ENCODE assay signal across 21 cellular contexts in the genomic region with DNA sequence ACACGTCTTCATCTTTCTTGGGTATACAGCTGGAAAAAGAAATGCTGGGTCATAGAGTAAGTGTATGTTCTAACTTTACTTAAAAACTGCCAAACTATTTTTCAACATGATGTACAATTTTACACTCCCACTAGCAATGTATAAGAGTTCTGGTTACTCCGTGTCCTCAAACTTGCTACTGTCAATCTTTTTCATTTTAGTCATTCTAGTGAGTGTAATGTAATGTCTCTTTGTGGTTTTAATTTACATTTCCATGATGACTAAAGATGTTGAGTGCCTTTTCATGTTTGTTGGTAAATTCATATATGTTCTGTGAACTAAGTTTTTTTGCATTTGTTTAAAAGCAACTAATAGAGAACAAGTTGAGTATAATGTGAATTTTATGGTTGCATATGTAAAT. TPM values are rescaled to one million over a fixed set of nuclear protein-coding genes. Genes with fewer than 3 reads are reported as not detected.
DNase-seq lines count a peak whose midpoint lies in the region; ATAC-seq, FAIRE-seq and TF ChIP-seq lines count a peak whose summit lies in the region.
"Had no signal": no experiment of that assay in that cellular context is flagged by ENCODE, and none has a peak within 500 bp of the region (broad histone marks: within the 10 kb centered on the region; RNA-seq: fewer than 3 reads in every experiment).

No MANE protein-coding gene starts in this region.

- H3K27me3 ChIP-seq in SK-N-SH (ENCODE audit: insufficient read depth) = no peaks in the 10 kb centered on the region
- H3K27me3 ChIP-seq in GM12878 (replicated peaks in 1 of 2; ENCODE audit: control insufficient read depth in 2 of 2, insufficient read depth in 2 of 2, low read length in 1 of 2) = no peaks in the 10 kb centered on the region
- no peaks in the 10 kb centered on the region for H3K27me3 ChIP-seq in skeletal muscle satellite cell (ENCODE audit: control insufficient read depth, insufficient read depth, low read length)
- H3K27me3 ChIP-seq: MG63 had no signal

- 87% methylated on average over 2 of the region's 2 CpGs for WGBS in SK-N-SH (ENCODE audit: low lambda C conversion rate)
- 66% methylated on average over 2 of the region's 2 CpGs for WGBS in GM12878 (ENCODE audit: insufficient coverage, insufficient replicate concordance, low lambda C conversion rate, missing lambda C conversion rate)

- RAD21 ChIA-PET in GM12878 (lab: Charles Lee; ENCODE audit: unreplicated experiment) = no interaction called here

- H3K4me1 ChIP-seq in SK-N-SH (ENCODE audit: control insufficient read depth in 1 of 2, insufficient read depth in 2 of 2, low read depth in 1 of 2, low read length in 1 of 2) = peaks cover 0 to 9% of the 10 kb centered on the region in 2 experiments; a peak in 1 of 4 replicates
- no peaks in the 10 kb centered on the region for H3K4me1 ChIP-seq in GM12878 (ENCODE audit: control insufficient read depth, insufficient read depth, low read length)
- H3K4me1 ChIP-seq in skeletal muscle satellite cell (ENCODE audit: control insufficient read depth, insufficient read depth, low read length) = peaks cover 32% of the 10 kb centered on the region

- H4K20me1 ChIP-seq in SK-N-SH (ENCODE audit: insufficient read depth) = no peaks in the 10 kb centered on the region
- no peaks in the 10 kb centered on the region for H4K20me1 ChIP-seq in GM12878 (ENCODE audit: control insufficient read depth, insufficient read depth)

- peak overlapping the region in 1 of 2 experiments; percentile 63; a peak in 2 of 4 replicates for H3K27ac ChIP-seq in SK-N-SH (ENCODE audit: low read depth in 2 of 2, low read length in 1 of 2)
- H3K27ac ChIP-seq in GM12878 (ENCODE audit: control insufficient read depth, insufficient read depth) = no peak overlapping the region
- H3K27ac ChIP-seq: 22Rv1, KMS-11 had no signal

- TF ChIP-seq RAD21 in SK-N-SH (IDR thresholded peaks at IDR 0.05; ENCODE audit: low read length) = no peak
- no peak for TF ChIP-seq RAD21 in GM12878 (IDR thresholded peaks at IDR 0.05; ENCODE audit: insufficient read depth, low read depth, low read length)

- H3K4me3 Mint-ChIP-seq in natural killer cell treated with Interleukin-12 subunit alpha and Interleukin-12 subunit beta and Interleukin-15 and Interleukin-18, amount 100 ng/mL, for 72 hours = peak overlapping the region; percentile 34
- no peak overlapping the region for H3K4me3 Mint-ChIP-seq in natural killer cell
- H3K4me3 Mint-ChIP-seq: CD4-positive, alpha-beta memory T cell had no signal

- H3K9ac ChIP-seq in SK-N-SH (no peak overlapping the region), GM12878 (ENCODE audit: control insufficient read depth, insufficient read depth, low read length) (no peak overlapping the region), skeletal muscle satellite cell (ENCODE audit: low read depth, low read length) (no peak overlapping the region)
- H3K9ac ChIP-seq: KMS-11 had no signal

- CTCF ChIA-PET in SK-N-SH (lab: Yijun Ruan, JAX) = interaction anchor here (0.8 to 2.7 kb wide), 3 partner anchors 19 to 58 kb away, joined by 3 to 8 read pairs (median 5); no protein-coding TSS in a partner anchor
- CTCF ChIA-PET in GM12878 (lab: Yijun Ruan, JAX) = interaction anchor here (0.9 kb wide), 1 partner anchor 852 kb away, joined by 3 read pairs; no protein-coding TSS in a partner anchor

- DNase-seq in SK-N-SH (no peak), natural killer cell (no peak), GM12878 (ENCODE audit: low read depth, low spot score) (no peak), ureter (ENCODE audit: low spot score) (no peak), AG20443 (ENCODE audit: low spot score) (no peak)
- DNase-seq in natural killer cell treated with Interleukin-12 subunit alpha and Interleukin-12 subunit beta and Interleukin-15 and Interleukin-18, amount 100 ng/mL, for 72 hours (ENCODE audit: low spot score) = no peak
- DNase-seq: Calu3; CD4-positive, alpha-beta memory T cell; DMS53; MG63; NCI-H1092; NCI-H146; NCI-H2081 treated with DMSO at 0.1 percent for 48 hours; NCI-H510A treated with DMSO at 0.1 percent for 48 hours; NCI-H82 had no signal

- peak; percentile 49 for FAIRE-seq in GM12878 (lab: Jason Lieb, UNC)
- FAIRE-seq: HepG2 had no signal

- peaks cover 57% of the 10 kb centered on the region for H3K79me2 ChIP-seq in SK-N-SH (ENCODE audit: insufficient read depth)
- H3K79me2 ChIP-seq in GM12878 (ENCODE audit: control insufficient read depth, insufficient read depth, low read length) = no peaks in the 10 kb centered on the region

- POLR2A ChIA-PET in SK-N-SH (lab: Yijun Ruan, JAX) = no interaction called here
- POLR2A ChIA-PET in GM12878 (lab: Charles Lee) = no interaction called here

- H3K36me3 ChIP-seq in SK-N-SH (replicated peaks in 1 of 2; ENCODE audit: control insufficient read depth in 1 of 2, insufficient read depth in 2 of 2, low read length in 1 of 2) (peaks cover 8 to 26% of the 10 kb centered on the region in 2 experiments), GM12878 (ENCODE audit: control insufficient read depth in 2 of 2, insufficient read depth in 2 of 2, low read length in 1 of 2) (no peaks in the 10 kb centered on the region; a peak in 1 of 4 replicates), skeletal muscle satellite cell (ENCODE audit: insufficient read depth, low read length) (peaks cover 7% of the 10 kb centered on the region)

- no peak overlapping the region for H2AFZ ChIP-seq in SK-N-SH (ENCODE audit: low read depth)
- no peak overlapping the region for H2AFZ ChIP-seq in GM12878 (ENCODE audit: control insufficient read depth, low read depth, low read length)

- no peaks in the 10 kb centered on the region for H3K9me3 Mint-ChIP-seq in natural killer cell treated with Interleukin-12 subunit alpha and Interleukin-12 subunit beta and Interleukin-15 and Interleukin-18, amount 100 ng/mL, for 72 hours
- H3K9me3 Mint-ChIP-seq in natural killer cell = no peaks in the 10 kb centered on the region
- H3K9me3 Mint-ChIP-seq: CD4-positive, alpha-beta memory T cell had no signal

- in situ Hi-C loops in GM12878 (cut with MboI) = loop anchor here (25.0 kb wide), 1 partner anchor 1194 kb away; no protein-coding TSS in a partner anchor

- peaks cover 9% of the 10 kb centered on the region for H3K36me3 Mint-ChIP-seq in natural killer cell treated with Interleukin-12 subunit alpha and Interleukin-12 subunit beta and Interleukin-15 and Interleukin-18, amount 100 ng/mL, for 72 hours
- H3K36me3 Mint-ChIP-seq in natural killer cell = peaks cover 9% of the 10 kb centered on the region

- no peaks in the 10 kb centered on the region for H3K9me2 ChIP-seq in SK-N-SH

- no peaks in the 10 kb centered on the region for H3K27me3 Mint-ChIP-seq in natural killer cell treated with Interleukin-12 subunit alpha and Interleukin-12 subunit beta and Interleukin-15 and Interleukin-18, amount 100 ng/mL, for 72 hours
- no peaks in the 10 kb centered on the region for H3K27me3 Mint-ChIP-seq in natural killer cell (ENCODE audit: low read depth in 2 of 2)
- H3K27me3 Mint-ChIP-seq: CD4-positive, alpha-beta memory T cell had no signal

- BruUV-seq in GM12878 (replicated peaks; lab: Mats Ljungman, UMichigan) = no TSS peak

- H3F3A ChIP-seq in SK-N-SH (replicated peaks; ENCODE audit: insufficient read depth) = peaks cover 30% of the 10 kb centered on the region

- peaks cover 39 to 48% of the 10 kb centered on the region in 2 donors for H3K4me1 Mint-ChIP-seq in natural killer cell treated with Interleukin-12 subunit alpha and Interleukin-12 subunit beta and Interleukin-15 and Interleukin-18, amount 100 ng/mL, for 72 hours (ENCODE audit: low read depth in 2 of 2)
- H3K4me1 Mint-ChIP-seq in natural killer cell = peaks cover 39 to 56% of the 10 kb centered on the region in 2 donors

- H3K9me3 ChIP-seq in SK-N-SH (no peaks in the 10 kb centered on the region), GM12878 (replicated peaks; ENCODE audit: control insufficient read depth, insufficient read depth, low read length) (no peaks in the 10 kb centered on the region), skeletal muscle satellite cell (replicated peaks; ENCODE audit: low read length) (no peaks in the 10 kb centered on the region)
- H3K9me3 ChIP-seq: MG63 had no signal

- no peak for TF ChIP-seq EP300 in SK-N-SH (IDR thresholded peaks at IDR 0.05; ENCODE audit: borderline replicate concordance in 1 of 2, low read depth in 1 of 2, low read length in 1 of 2)
- TF ChIP-seq EP300 in GM12878 (IDR thresholded peaks at IDR 0.05; ENCODE audit: borderline replicate concordance in 1 of 2, control insufficient read depth in 1 of 2, low read depth in 2 of 2, low read length in 2 of 2) = no peak

- no peak overlapping the region for H3K4me2 ChIP-seq in SK-N-SH
- no peak overlapping the region for H3K4me2 ChIP-seq in GM12878 (ENCODE audit: control insufficient read depth, insufficient read depth)
- H3K4me2 ChIP-seq in skeletal muscle satellite cell (ENCODE audit: low read length) = peak overlapping the region; percentile 28
- H3K4me2 ChIP-seq: KMS-11 had no signal

- TF ChIP-seq POLR2A in GM12878 (IDR thresholded peaks at IDR 0.05; ENCODE audit: low read depth, low read length) = no peak

- intact Hi-C loops in natural killer cell (cut with micrococcal nuclease) = no loop called here
- intact Hi-C loops in GM12878 (cut with micrococcal nuclease; ENCODE audit: unreplicated experiment) = no loop called here

- H3K4me3 ChIP-seq in SK-N-SH (ENCODE audit: low read depth in 2 of 2, low read length in 1 of 2) (no peak overlapping the region), GM12878 (no peak overlapping the region), skeletal muscle satellite cell (ENCODE audit: low read length) (no peak overlapping the region)
- H3K4me3 ChIP-seq: MG63 had no signal

- SMC1A ChIA-PET in GM12878 (lab: Charles Lee; ENCODE audit: uncharacterized antibody, unreplicated experiment) = interaction anchor here (0.9 to 2.1 kb wide), 4 partner anchors 10 to 59 kb away, joined by 3 to 10 read pairs (median 6); no protein-coding TSS in a partner anchor

- peak overlapping the region in 1 of 2 donors; percentile 41 for H3K27ac Mint-ChIP-seq in natural killer cell treated with Interleukin-12 subunit alpha and Interleukin-12 subunit beta and Interleukin-15 and Interleukin-18, amount 100 ng/mL, for 72 hours
- no peak overlapping the region for H3K27ac Mint-ChIP-seq in natural killer cell

- TF ChIP-seq CTCF in SK-N-SH (IDR thresholded peaks at IDR 0.05) = no peak
- no peak for TF ChIP-seq CTCF in natural killer cell (IDR thresholded peaks at IDR 0.05)
- TF ChIP-seq CTCF in GM12878 (IDR thresholded peaks at IDR 0.05 in 2 of 3, conservative IDR thresholded peaks at IDR 0.05 in 1 of 3; ENCODE audit: control insufficient read depth in 2 of 3, extremely low read depth in 1 of 3, insufficient read depth in 1 of 3, low read depth in 3 of 3, low read length in 3 of 3) = no peak

- ATAC-seq in SK-N-SH treated with all-trans-retinoic acid at 6 μM for 48 hours (peak; percentile 16; the same call in 2 of the 3 replicates), natural killer cell (no peak), GM12878 (no peak)
- ATAC-seq in natural killer cell treated with Interleukin-12 subunit alpha and Interleukin-12 subunit beta and Interleukin-15 and Interleukin-18, amount 100 ng/mL, for 72 hours = peak in 1 of 2 donors; percentile 77
- ATAC-seq: HepG2, Panc1 had no signal

RNA-seq across cellular contexts. Expression of a gene that starts 43.9 kb away (rescaled TPM):
- polyA plus RNA-seq in SK-N-SH (2012; rRNA removed) (15.5 and 16.7 TPM in 2 replicates), GM12878 (2011; rRNA removed) (38.4 and 69.3 TPM in 2 replicates), GM12878 (2014; fragmentation: Illumina TruSeq; extraction: Trizol) (18.2 and 21.6 TPM in 2 replicates), GM12878 (2014; fragmentation: Nextera tagmentation; extraction: Ambion mirVana) (10 to 100 TPM; 12.9 to 17.4 TPM), GM12878 (2014; rRNA removed) (16.8 and 19.3 TPM in 2 replicates), GM12878 (2016; fragmentation: Nextera tagmentation; extraction: Ambion mirVana) (10 to 100 TPM; 50.2 to 51.8 TPM)
- 22.0 and 27.8 TPM in 2 replicates for polyA plus RNA-seq in SK-N-SH (2012; cell fraction: cytosol; rRNA removed)
- 8.9 and 15.9 TPM in 2 replicates for polyA plus RNA-seq in SK-N-SH (2012; cell fraction: nucleus; rRNA removed)
- total RNA-seq in natural killer cell treated with Interleukin-12 subunit alpha and Interleukin-12 subunit beta and Interleukin-15 and Interleukin-18, amount 100 ng/mL, for 72 hours = 10 to 100 TPM; 41.4 to 59.7 TPM
- total RNA-seq in natural killer cell (10 to 100 TPM; 27.5 to 39.0 (median 35.4) TPM), GM12878 (2014; rRNA removed) (28.6 and 31.7 TPM in 2 replicates), GM12878 (2014; rRNA removed; fragmentation: Illumina TruSeq; extraction: Trizol) (25.7 and 26.3 TPM in 2 replicates), GM12878 (2021) (21.0 and 21.5 TPM in 2 replicates), ureter (45.0 TPM)
- total RNA-seq in GM12878 (2013; cell fraction: nucleolus; rRNA removed) = 68.4 and 72.6 TPM in 2 replicates
- 7.8 TPM for polyA plus RNA-seq in GM12878 (2011; ENCODE audit: low read depth)
- polyA plus RNA-seq in GM12878 (2011; cell fraction: cytosol; rRNA removed) = 10.6 and 12.2 TPM in 2 replicates
- polyA plus RNA-seq in GM12878 (2011; cell fraction: nucleus; rRNA removed) = 17.4 and 18.4 TPM in 2 replicates
- polyA plus RNA-seq in GM12878 (2012) = 13.7 and 16.0 TPM in 2 replicates
- 19.0 and 34.3 TPM in 2 replicates for polyA minus RNA-seq in GM12878 (2011; rRNA and poly(A)+ RNA removed)
- 8.0 and 9.7 TPM in 2 replicates for polyA minus RNA-seq in GM12878 (2011; cell fraction: cytosol; rRNA and poly(A)+ RNA removed)
- 22.7 and 36.4 TPM in 2 replicates for polyA minus RNA-seq in GM12878 (2011; cell fraction: nucleus; rRNA and poly(A)+ RNA removed)
- total RNA-seq in skeletal muscle satellite cell (2012; rRNA removed) = 38.2 and 41.3 TPM in 2 replicates
